Comparison of ENCODE assay signal across 8 cellular contexts in the genomic region with DNA sequence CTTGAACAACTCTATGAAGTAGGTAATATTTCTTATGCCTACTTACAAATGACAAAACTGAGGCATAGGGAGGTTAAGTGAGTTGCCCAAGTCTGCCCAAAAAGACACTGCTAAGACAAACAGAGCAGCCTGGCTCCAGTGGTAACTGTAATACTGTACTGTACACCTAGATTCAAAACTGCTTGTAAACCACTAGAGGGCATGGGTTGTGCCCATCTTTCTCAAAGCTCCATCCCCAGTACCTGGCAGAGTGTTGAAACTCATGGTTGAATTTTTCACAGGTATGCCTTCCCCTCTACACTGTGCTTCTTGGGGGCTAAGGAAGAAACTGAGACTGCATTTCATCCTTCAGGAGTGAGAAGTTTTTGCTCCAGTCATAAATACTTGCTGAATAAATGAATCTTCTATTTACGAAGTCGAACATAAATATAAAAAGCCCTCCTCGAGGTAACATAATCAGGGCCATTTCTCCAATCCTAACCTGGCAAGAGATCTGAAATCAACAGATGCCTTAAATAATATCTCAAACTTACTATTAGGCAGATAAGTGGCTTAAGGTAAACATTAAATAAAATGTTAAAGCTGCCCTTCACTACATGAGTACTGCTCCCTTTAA. TPM values are rescaled to one million over a fixed set of nuclear protein-coding genes. Genes with fewer than 3 reads are reported as not detected.
A peak's percentile ranks its signal among the peaks of the same experiment; 100 is the strongest.
DNase-seq lines count a peak whose midpoint lies in the region; ATAC-seq lines count a peak whose summit lies in the region.

No MANE protein-coding gene starts in this region.

- H3K36me3 Mint-ChIP-seq in naive B cell: no peaks in the 10 kb centered on the region

- H3K27ac Mint-ChIP-seq in naive B cell: peak overlapping the region in 5 of 6 donors; percentile 18 to 92 (median 67)

- WGBS in esophagus, 2 donors: 34 to 36% methylated on average over 3 of the region's 3 CpGs

- H3K27me3 Mint-ChIP-seq in naive B cell: no peaks in the 10 kb centered on the region

- peaks cover 21 to 50% (median 27%) of the 10 kb centered on the region in 3 donors for H3K4me1 Mint-ChIP-seq in naive B cell

- peaks cover 2 to 3% of the 10 kb centered on the region in 2 donors for H3K4me1 ChIP-seq in esophagus (ENCODE audit: control insufficient read depth in 2 of 2, insufficient read depth in 2 of 2, low read length in 1 of 2)

- peak overlapping the region; percentile 36 to 57 for H3K27ac ChIP-seq in esophagus (ENCODE audit: low read depth in 2 of 2, low read length in 1 of 2)

- peak overlapping the region in 1 of 2 donors; percentile 81 for H3K4me3 ChIP-seq in esophagus (ENCODE audit: low read depth in 1 of 2, low read length in 2 of 2)

- H3K27me3 ChIP-seq in esophagus (ENCODE audit: control insufficient read depth in 1 of 2, insufficient read depth in 2 of 2, low read length in 2 of 2): no peaks in the 10 kb centered on the region

- H3K9me3 ChIP-seq in esophagus (ENCODE audit: control insufficient read depth in 2 of 2, insufficient read depth in 1 of 2, low read depth in 1 of 2, low read length in 1 of 2): no peaks in the 10 kb centered on the region

- H3K36me3 ChIP-seq in esophagus (ENCODE audit: control insufficient read depth in 2 of 2, insufficient read depth in 2 of 2, low read length in 1 of 2): peaks cover 0 to 4% of the 10 kb centered on the region in 2 donors

- DNase-seq in activated CD4-positive, CD25-positive, alpha-beta regulatory T cell treated with anti-CD3 and anti-CD28 coated beads, Interleukin-2, amount 50 U/mL, for 16 hours (ENCODE audit: low read depth, low spot score): peak; percentile 14
- DNase-seq in activated CD4-positive, CD25-positive, alpha-beta regulatory T cell treated with anti-CD3 and anti-CD28 coated beads, Interleukin-2, amount 50 U/mL, for 72 hours: no peak
- DNase-seq in NCI-H345 treated with DMSO at 0.1 percent for 48 hours (lab: John Stamatoyannopoulos, UW; ENCODE audit: unreplicated experiment): peak; percentile 71
- peak; percentile 23 for DNase-seq in activated CD4-positive, alpha-beta T cell treated with anti-CD3 and anti-CD28 coated beads, Interleukin-2, amount 50 U/mL, for 1 hour
- DNase-seq in naive B cell: peak; percentile 56

- ATAC-seq in HG03175 (IDR thresholded peaks at IDR 0.05; ENCODE audit: unreplicated experiment): peak; percentile 54
- peak; percentile 58 to 60 for ATAC-seq in naive B cell (ENCODE audit: low read depth in 2 of 2)
- ATAC-seq in GM19324 (IDR thresholded peaks at IDR 0.05; ENCODE audit: low FRiP score, unreplicated experiment): no peak

- peak overlapping the region; percentile 25 to 97 (median 77) for H3K4me3 Mint-ChIP-seq in naive B cell

- H3K9me3 Mint-ChIP-seq in naive B cell: no peaks in the 10 kb centered on the region

RNA-seq across cellular contexts. Expression of gene PPP4R1, which starts 2.0 kb away (rescaled TPM):
- polyA plus RNA-seq in esophagus: 10 to 100 TPM; 76.9 to 84.9 TPM
- 10 to 100 TPM in 4 of 6 donors, 1 to 10 TPM in 2; 8.9 to 21.1 (median 12.8) TPM for polyA plus RNA-seq in naive B cell (ENCODE audit: low read depth in 6 of 6)
